Comparison of ENCODE assay signal across 1 cellular context in the genomic region with DNA sequence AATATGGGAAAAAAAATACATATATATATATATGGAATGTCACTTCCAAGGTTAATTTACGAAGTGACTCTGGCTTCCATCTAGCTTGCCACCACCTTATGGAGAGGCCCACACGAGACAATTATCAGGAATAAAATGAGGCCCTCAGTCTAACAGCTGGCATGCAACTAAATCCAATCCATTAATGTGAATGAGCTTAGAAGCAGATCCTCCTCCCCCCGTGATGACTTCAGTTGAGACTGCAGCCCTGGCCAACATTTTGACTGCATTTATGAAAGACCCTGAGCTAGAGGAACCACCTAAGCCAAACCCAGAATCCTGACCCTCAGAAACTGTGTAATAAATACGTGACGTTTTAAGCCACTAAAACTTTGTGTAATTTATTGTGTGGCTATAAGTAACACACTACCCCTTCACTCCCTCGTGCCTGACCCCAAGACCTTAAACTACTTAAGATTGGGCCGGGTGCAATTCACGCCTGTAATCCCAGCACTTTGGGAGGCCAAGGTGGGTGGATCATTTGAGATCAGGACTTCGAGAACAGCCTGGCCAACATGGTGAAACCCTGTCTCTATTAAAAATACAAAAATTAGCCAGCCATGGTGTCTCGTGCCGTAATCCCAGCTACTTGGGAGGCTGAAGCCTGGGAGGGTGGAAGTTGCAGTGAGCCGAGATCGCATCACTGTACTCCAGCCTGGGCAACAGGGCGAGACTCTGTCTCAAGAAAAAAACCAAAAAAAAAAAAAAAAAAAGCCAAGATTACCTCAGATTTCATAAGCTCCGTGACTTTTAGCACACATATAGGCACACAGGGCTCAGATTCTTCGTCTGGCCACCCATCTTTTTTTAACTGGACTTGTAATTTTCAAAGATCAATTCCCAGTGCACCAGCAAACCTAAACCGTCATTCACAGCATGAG.
TF ChIP-seq lines count a peak whose summit lies in the region.

No MANE protein-coding gene starts in this region.

TF ChIP-seq in HEK293, 187 proteins besides CTCF, POLR2A, EP300 and RAD21 (continued from another document and continues in another):
- TF ChIP-seq ZNF561 (tag by site-specific recombination; IDR thresholded peaks at IDR 0.05; ENCODE audit: borderline replicate concordance) (no peak), ZNF660 (tag by site-specific recombination; IDR thresholded peaks at IDR 0.05) (no peak; the same call in 1 of the 2 replicates), ZFHX2 (tag by site-specific recombination; conservative IDR thresholded peaks at IDR 0.05) (peak; percentile 85), ZNF132 (tag by site-specific recombination; IDR thresholded peaks at IDR 0.05; ENCODE audit: borderline replicate concordance) (no peak), KLF7 (tag by site-specific recombination; IDR thresholded peaks at IDR 0.05; ENCODE audit: borderline replicate concordance) (no peak), HOXA7 (CRISPR knock-in tag; IDR thresholded peaks at IDR 0.05; ENCODE audit: borderline replicate concordance) (no peak), ZNF292 (tag by site-specific recombination; IDR thresholded peaks at IDR 0.05; ENCODE audit: borderline replicate concordance, low read depth) (no peak), OSR2 (tag by site-specific recombination; IDR thresholded peaks at IDR 0.05) (peak; percentile 8), ZNF138 (tag by site-specific recombination; IDR thresholded peaks at IDR 0.05; ENCODE audit: borderline replicate concordance) (no peak), GLIS2 (tag by site-specific recombination; IDR thresholded peaks at IDR 0.05) (no peak), ZNF76 (tag by site-specific recombination; IDR thresholded peaks at IDR 0.05; ENCODE audit: borderline replicate concordance, low read depth) (no peak), RBAK (tag by site-specific recombination; IDR thresholded peaks at IDR 0.05) (no peak), ZBTB21 (tag by site-specific recombination; IDR thresholded peaks at IDR 0.05) (no peak), ZNF157 (tag by site-specific recombination; IDR thresholded peaks at IDR 0.05) (no peak), GFI1B (tag by site-specific recombination; IDR thresholded peaks at IDR 0.05) (no peak), ZNF280C (tag by site-specific recombination; IDR thresholded peaks at IDR 0.05) (no peak), ZBTB17 (tag by site-specific recombination; IDR thresholded peaks at IDR 0.05) (peak; percentile 43; the same call in 1 of the 2 replicates), KLF1 (tag by site-specific recombination; IDR thresholded peaks at IDR 0.05) (0 out of 2 replicates have a peak, but pooled peaks have one; percentile 22), ZNF626 (tag by site-specific recombination; IDR thresholded peaks at IDR 0.05) (no peak), ZSCAN23 (tag by site-specific recombination; IDR thresholded peaks at IDR 0.05) (no peak), ATF2 (tag by site-specific recombination; IDR thresholded peaks at IDR 0.05; ENCODE audit: low read depth) (no peak), ZNF777 (tag by site-specific recombination; IDR thresholded peaks at IDR 0.05; ENCODE audit: borderline replicate concordance) (no peak), YY2 (tag by site-specific recombination; IDR thresholded peaks at IDR 0.05) (no peak), OVOL3 (tag by site-specific recombination; IDR thresholded peaks at IDR 0.05) (no peak), ZNF394 (tag by site-specific recombination; IDR thresholded peaks at IDR 0.05; ENCODE audit: borderline replicate concordance) (no peak), ZNF768 (tag by site-specific recombination; IDR thresholded peaks at IDR 0.05) (no peak), GLIS1 (tag by site-specific recombination; IDR thresholded peaks at IDR 0.05) (peak; percentile 23; the same call in 1 of the 2 replicates), YY1 (tag by site-specific recombination; IDR thresholded peaks at IDR 0.05) (no peak), ZNF596 (tag by site-specific recombination; IDR thresholded peaks at IDR 0.05) (no peak), ZBTB49 (tag by site-specific recombination; IDR thresholded peaks at IDR 0.05; ENCODE audit: low read depth) (no peak), MZF1 (tag by site-specific recombination; IDR thresholded peaks at IDR 0.05; ENCODE audit: borderline replicate concordance) (peak; percentile 77; the same call in 1 of the 2 replicates), REST (tag by site-specific recombination; IDR thresholded peaks at IDR 0.05) (no peak)
- TF ChIP-seq, protein P1, sequence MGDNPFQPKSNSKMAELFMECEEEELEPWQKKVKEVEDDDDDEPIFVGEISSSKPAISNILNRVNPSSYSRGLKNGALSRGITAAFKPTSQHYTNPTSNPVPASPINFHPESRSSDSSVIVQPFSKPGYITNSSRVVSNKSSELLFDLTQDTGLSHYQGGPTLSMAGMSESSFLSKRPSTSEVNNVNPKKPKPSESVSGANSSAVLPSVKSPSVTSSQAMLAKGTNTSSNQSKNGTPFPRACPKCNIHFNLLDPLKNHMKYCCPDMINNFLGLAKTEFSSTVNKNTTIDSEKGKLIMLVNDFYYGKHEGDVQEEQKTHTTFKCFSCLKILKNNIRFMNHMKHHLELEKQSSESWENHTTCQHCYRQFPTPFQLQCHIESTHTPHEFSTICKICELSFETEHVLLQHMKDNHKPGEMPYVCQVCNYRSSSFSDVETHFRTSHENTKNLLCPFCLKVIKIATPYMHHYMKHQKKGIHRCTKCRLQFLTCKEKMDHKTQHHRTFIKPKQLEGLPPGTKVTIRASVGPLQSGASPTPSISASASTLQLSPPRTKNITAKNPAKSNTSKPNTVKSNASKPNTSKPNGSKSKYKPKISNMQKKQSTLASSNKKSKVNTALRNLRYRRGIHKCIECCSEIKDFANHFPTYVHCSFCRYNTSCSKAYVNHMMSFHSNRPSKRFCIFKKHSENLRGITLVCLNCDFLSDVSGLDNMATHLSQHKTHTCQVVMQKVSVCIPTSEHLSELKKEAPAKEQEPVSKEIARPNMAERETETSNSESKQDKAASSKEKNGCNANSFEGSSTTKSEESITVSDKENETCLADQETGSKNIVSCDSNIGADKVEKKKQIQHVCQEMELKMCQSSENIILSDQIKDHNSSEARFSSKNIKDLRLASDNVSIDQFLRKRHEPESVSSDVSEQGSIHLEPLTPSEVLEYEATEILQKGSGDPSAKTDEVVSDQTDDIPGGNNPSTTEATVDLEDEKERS (tag by site-specific recombination; IDR thresholded peaks at IDR 0.05) = no peak
- TF ChIP-seq, protein P2, sequence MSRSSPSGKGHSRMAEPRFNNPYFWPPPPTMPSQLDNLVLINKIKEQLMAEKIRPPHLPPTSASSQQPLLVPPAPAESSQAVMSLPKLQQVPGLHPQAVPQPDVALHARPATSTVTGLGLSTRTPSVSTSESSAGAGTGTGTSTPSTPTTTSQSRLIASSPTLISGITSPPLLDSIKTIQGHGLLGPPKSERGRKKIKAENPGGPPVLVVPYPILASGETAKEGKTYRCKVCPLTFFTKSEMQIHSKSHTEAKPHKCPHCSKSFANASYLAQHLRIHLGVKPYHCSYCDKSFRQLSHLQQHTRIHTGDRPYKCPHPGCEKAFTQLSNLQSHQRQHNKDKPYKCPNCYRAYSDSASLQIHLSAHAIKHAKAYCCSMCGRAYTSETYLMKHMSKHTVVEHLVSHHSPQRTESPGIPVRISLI (tag by site-specific recombination; IDR thresholded peaks at IDR 0.05) = peak; percentile 96
- TF ChIP-seq, protein P3, sequence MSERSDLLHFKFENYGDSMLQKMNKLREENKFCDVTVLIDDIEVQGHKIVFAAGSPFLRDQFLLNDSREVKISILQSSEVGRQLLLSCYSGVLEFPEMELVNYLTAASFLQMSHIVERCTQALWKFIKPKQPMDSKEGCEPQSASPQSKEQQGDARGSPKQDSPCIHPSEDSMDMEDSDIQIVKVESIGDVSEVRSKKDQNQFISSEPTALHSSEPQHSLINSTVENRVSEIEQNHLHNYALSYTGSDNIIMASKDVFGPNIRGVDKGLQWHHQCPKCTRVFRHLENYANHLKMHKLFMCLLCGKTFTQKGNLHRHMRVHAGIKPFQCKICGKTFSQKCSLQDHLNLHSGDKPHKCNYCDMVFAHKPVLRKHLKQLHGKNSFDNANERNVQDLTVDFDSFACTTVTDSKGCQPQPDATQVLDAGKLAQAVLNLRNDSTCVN (tag by site-specific recombination; optimal IDR thresholded peaks at IDR 0.05) = no peak
- TF ChIP-seq, protein P4, sequence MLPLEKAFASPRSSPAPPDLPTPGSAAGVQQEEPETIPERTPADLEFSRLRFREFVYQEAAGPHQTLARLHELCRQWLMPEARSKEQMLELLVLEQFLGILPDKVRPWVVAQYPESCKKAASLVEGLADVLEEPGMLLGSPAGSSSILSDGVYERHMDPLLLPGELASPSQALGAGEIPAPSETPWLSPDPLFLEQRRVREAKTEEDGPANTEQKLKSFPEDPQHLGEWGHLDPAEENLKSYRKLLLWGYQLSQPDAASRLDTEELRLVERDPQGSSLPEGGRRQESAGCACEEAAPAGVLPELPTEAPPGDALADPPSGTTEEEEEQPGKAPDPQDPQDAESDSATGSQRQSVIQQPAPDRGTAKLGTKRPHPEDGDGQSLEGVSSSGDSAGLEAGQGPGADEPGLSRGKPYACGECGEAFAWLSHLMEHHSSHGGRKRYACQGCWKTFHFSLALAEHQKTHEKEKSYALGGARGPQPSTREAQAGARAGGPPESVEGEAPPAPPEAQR (tag by site-specific recombination; IDR thresholded peaks at IDR 0.05) = no peak
- TF ChIP-seq, protein P5, sequence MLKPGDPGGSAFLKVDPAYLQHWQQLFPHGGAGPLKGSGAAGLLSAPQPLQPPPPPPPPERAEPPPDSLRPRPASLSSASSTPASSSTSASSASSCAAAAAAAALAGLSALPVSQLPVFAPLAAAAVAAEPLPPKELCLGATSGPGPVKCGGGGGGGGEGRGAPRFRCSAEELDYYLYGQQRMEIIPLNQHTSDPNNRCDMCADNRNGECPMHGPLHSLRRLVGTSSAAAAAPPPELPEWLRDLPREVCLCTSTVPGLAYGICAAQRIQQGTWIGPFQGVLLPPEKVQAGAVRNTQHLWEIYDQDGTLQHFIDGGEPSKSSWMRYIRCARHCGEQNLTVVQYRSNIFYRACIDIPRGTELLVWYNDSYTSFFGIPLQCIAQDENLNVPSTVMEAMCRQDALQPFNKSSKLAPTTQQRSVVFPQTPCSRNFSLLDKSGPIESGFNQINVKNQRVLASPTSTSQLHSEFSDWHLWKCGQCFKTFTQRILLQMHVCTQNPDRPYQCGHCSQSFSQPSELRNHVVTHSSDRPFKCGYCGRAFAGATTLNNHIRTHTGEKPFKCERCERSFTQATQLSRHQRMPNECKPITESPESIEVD (tag by site-specific recombination; IDR thresholded peaks at IDR 0.05) = 0 out of 2 replicates have a peak, but pooled peaks have one; percentile 29
